In the genomic region with DNA sequence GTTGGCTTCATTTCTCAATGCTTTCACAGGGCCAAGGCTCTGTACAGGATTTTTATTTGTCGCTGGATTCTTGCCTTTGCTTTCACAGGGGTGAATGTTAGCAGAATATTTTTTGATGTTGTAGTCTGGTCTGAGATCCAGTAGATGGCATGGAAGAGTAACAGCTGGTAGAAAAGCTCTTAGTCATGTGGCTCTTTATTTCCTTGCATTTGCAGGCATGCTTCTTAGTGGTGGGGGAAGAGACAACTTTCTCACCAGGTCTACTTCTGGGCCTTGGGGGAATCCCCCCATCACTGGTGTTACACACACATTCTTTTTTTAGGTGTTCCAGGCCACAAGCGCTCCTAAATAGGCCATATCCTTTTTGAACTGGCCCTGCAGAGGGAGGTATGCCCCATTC, we compare ENCODE assay signal across 1 cellular context.
A peak's percentile ranks its signal among the peaks of the same experiment; 100 is the strongest.
TF ChIP-seq lines count a peak whose summit lies in the region.

No MANE protein-coding gene starts in this region.

TF ChIP-seq in GM12878, 131 proteins besides CTCF, POLR2A, EP300 and RAD21 (continued from another document):
- TF ChIP-seq MEF2A (IDR thresholded peaks at IDR 0.05; ENCODE audit: insufficient read depth, low read depth, low read length) = 0 out of 2 replicates have a peak, but pooled peaks have one; percentile 25
- peak; percentile 7; the same call in 1 of the 2 replicates for TF ChIP-seq RUNX3 (IDR thresholded peaks at IDR 0.05; ENCODE audit: low read length)
- TF ChIP-seq KLF5 (IDR thresholded peaks at IDR 0.05; ENCODE audit: partially characterized antibody) = no peak
- TF ChIP-seq STAT3 (IDR thresholded peaks at IDR 0.05; ENCODE audit: low read depth, low read length) = no peak
- peak; percentile 36; the same call in 1 of the 2 replicates for TF ChIP-seq SMC3 (IDR thresholded peaks at IDR 0.05; ENCODE audit: borderline replicate concordance, low read length)
TF ChIP-seq in GM12878: peak in this region for 5.
